Comparison of ENCODE assay signal across 1 cellular context in the genomic region with DNA sequence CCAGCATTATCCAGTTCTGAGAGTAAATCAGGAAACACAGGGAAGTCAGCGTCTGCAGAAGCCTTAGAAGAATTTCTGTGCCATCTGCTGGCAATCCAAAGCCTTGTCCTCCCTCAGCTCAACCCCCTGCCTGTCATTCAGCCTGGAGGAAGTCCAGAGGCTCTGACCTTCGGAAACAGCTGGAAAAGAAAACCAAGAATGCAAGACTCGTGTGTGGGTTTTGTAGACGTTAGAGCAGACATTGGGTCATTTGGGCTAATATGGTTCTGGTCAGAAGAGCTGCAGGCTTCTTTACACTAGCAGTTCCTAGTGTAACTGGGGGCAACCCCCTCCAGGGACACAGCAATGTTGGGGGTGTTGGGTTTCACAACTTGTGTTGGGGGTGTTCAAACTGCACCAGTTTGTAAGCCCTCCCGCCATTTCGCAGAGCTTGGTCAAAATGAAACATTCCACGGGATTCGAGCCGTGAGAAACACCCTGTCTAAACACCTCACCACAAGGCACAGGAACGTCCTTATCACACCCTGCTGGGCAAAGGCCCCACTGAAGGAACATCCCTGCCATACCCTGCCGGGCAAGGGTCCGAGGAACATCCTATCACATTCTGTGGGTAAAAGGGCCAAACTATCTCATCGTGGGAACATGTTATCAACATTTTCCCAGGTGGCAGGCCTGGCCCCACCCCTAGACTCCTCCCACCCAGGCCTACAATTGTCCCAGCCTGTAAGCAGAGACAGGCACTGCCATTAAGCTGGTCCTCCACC.
TF ChIP-seq lines count a peak whose summit lies in the region.

No MANE protein-coding gene starts in this region.

TF ChIP-seq in endothelial cell of umbilical vein, 7 proteins besides CTCF, POLR2A, EP300 and RAD21:
- TF ChIP-seq FOS (IDR thresholded peaks at IDR 0.05; ENCODE audit: borderline replicate concordance, insufficient read depth, low read length) (no peak), GATA2 (IDR thresholded peaks at IDR 0.05; ENCODE audit: insufficient read depth, insufficient read length, low read depth, low read length) (no peak), POLR2AphosphoS5 (IDR thresholded peaks at IDR 0.05; ENCODE audit: insufficient read depth, low read depth, low read length) (no peak)
- TF ChIP-seq, protein P1, sequence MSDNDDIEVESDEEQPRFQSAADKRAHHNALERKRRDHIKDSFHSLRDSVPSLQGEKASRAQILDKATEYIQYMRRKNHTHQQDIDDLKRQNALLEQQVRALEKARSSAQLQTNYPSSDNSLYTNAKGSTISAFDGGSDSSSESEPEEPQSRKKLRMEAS (IDR thresholded peaks at IDR 0.05; ENCODE audit: insufficient read depth, insufficient read length), result no peak
TF ChIP-seq in endothelial cell of umbilical vein: peak in this region for 0.
